ENCODE assay signal across 24 cellular contexts in the genomic region with DNA sequence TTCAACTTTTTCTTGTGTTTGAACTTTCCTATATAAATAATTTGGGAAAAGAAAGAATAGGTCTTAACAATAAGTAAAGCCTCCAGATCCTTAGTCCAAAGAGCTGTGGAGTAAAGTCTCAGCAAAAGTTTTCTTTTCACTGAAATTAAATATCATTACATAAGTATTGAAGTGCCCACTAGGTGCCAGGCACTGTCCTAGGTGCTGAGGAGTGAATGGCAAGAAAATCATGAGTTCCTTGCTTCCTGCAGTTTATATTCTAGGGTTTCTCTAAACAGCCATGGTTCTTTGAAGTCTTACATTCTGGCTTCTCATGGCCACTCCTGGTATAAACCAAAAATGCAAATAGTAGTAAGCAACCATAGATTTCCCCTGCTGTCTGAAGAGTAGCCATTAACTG. TPM values are rescaled to one million over a fixed set of nuclear protein-coding genes. Genes with fewer than 3 reads are reported as not detected.
A peak's percentile ranks its signal among the peaks of the same experiment; 100 is the strongest.
DNase-seq lines count a peak whose midpoint lies in the region; ATAC-seq and TF ChIP-seq lines count a peak whose summit lies in the region.
"Had no signal": no experiment of that assay in that cellular context is flagged by ENCODE, and none has a peak within 500 bp of the region (broad histone marks: within the 10 kb centered on the region; RNA-seq: fewer than 3 reads in every experiment).

No MANE protein-coding gene starts in this region.

- H3K9me3 Mint-ChIP-seq in GM23338 = peaks cover 3% of the 10 kb centered on the region; the same call in 2 of the 3 replicates

- H4K20me1 ChIP-seq in GM23338 (replicated peaks; ENCODE audit: insufficient read depth) (no peaks in the 10 kb centered on the region), OCI-LY7 (ENCODE audit: insufficient read depth, low read length) (no peaks in the 10 kb centered on the region)

- H3K9me2 ChIP-seq in GM23338 (ENCODE audit: insufficient read depth) (no peaks in the 10 kb centered on the region), OCI-LY7 (ENCODE audit: insufficient read depth, low read length) (no peaks in the 10 kb centered on the region)

- no peak overlapping the region for H3K4me3 Mint-ChIP-seq in GM23338
- H3K4me3 Mint-ChIP-seq: CD4-positive, alpha-beta memory T cell had no signal

- H3K36me3 ChIP-seq in GM23338 (ENCODE audit: insufficient read depth) (no peaks in the 10 kb centered on the region), OCI-LY7 (ENCODE audit: insufficient read depth, low read length) (no peaks in the 10 kb centered on the region)
- H3K36me3 ChIP-seq: HAP-1, Peyer's patch, SJCRH30 had no signal

- H3K27ac Mint-ChIP-seq in GM23338 = no peak overlapping the region
- H3K27ac Mint-ChIP-seq: CD4-positive, alpha-beta memory T cell had no signal

- no peak overlapping the region for H3K27ac ChIP-seq in C4-2B
- H3K27ac ChIP-seq in GM23338 (ENCODE audit: low read depth) = no peak overlapping the region
- no peak overlapping the region for H3K27ac ChIP-seq in OCI-LY7 (ENCODE audit: low read depth, low read length, poor library complexity, severe bottlenecking)
- H3K27ac ChIP-seq: Peyer's patch, SJCRH30 had no signal

- no peak for TF ChIP-seq POLR2A in GM18505 (IDR thresholded peaks at IDR 0.05; ENCODE audit: borderline replicate concordance, extremely low read depth, insufficient read depth, insufficient read length)

- H3K4me3 ChIP-seq in GM23338 (no peak overlapping the region), OCI-LY7 (ENCODE audit: low read depth, low read length, poor library complexity, severe bottlenecking) (no peak overlapping the region), fibroblast of pulmonary artery (replicated peaks; ENCODE audit: low read depth, low read length) (no peak overlapping the region)
- H3K4me3 ChIP-seq: HAP-1, Peyer's patch, SJCRH30 had no signal

- H2AFZ ChIP-seq in GM23338 (no peak overlapping the region), OCI-LY7 (ENCODE audit: low read length) (no peak overlapping the region)

- TF ChIP-seq CTCF in C4-2B (conservative IDR thresholded peaks at IDR 0.05) (0 out of 2 replicates have a peak, but pooled peaks have one; percentile 6), GM23338 (conservative IDR thresholded peaks at IDR 0.05; ENCODE audit: low read depth in 2 of 2) (no peak), OCI-LY7 (conservative IDR thresholded peaks at IDR 0.05; ENCODE audit: low read length) (0 out of 2 replicates have a peak, but pooled peaks have one; percentile 16), fibroblast of pulmonary artery (IDR thresholded peaks at IDR 0.05; ENCODE audit: low read length, missing control alignments) (no peak), omental fat pad (IDR thresholded peaks at IDR 0.05) (no peak)

- H3K27me3 ChIP-seq in GM23338 (ENCODE audit: insufficient read depth) = no peaks in the 10 kb centered on the region
- H3K27me3 ChIP-seq: Peyer's patch, SJCRH30 had no signal

- H3K27me3 Mint-ChIP-seq in GM23338 (ENCODE audit: insufficient read depth, low read depth, poor library complexity) = no peaks in the 10 kb centered on the region

- H3K79me2 ChIP-seq in GM23338 (replicated peaks; ENCODE audit: insufficient read depth) (no peaks in the 10 kb centered on the region), OCI-LY7 (ENCODE audit: insufficient read depth, low read depth, low read length) (no peaks in the 10 kb centered on the region)

- no peak for ATAC-seq in GM23338
- ATAC-seq in GM18505 (IDR thresholded peaks at IDR 0.05; ENCODE audit: unreplicated experiment) = no peak
- no peak for ATAC-seq in omental fat pad (ENCODE audit: low FRiP score)
- ATAC-seq in HG03432 (IDR thresholded peaks at IDR 0.05; ENCODE audit: unreplicated experiment) = no peak
- ATAC-seq: HepG2 had no signal

- H3K9me3 ChIP-seq in OCI-LY7 (ENCODE audit: low read length) = no peaks in the 10 kb centered on the region
- H3K9me3 ChIP-seq: HAP-1, Peyer's patch, SJCRH30 had no signal

- POLR2A ChIA-PET in OCI-LY7 (lab: Charles Lee) = no interaction called here

- H3K4me1 ChIP-seq in GM23338 (ENCODE audit: insufficient read depth) = no peaks in the 10 kb centered on the region
- H3K4me1 ChIP-seq in OCI-LY7 (ENCODE audit: insufficient read depth, low read length, poor library complexity, severe bottlenecking) = no peaks in the 10 kb centered on the region
- H3K4me1 ChIP-seq: HAP-1, Peyer's patch, SJCRH30 had no signal

- no peaks in the 10 kb centered on the region for H3K36me3 Mint-ChIP-seq in GM23338 (ENCODE audit: low read depth)
- H3K36me3 Mint-ChIP-seq: CD4-positive, alpha-beta memory T cell had no signal

- H3K4me1 Mint-ChIP-seq in GM23338 = no peaks in the 10 kb centered on the region

- DNase-seq in GM23338 (ENCODE audit: low spot score) (no peak), OCI-LY7 (ENCODE audit: low spot score) (no peak), fibroblast of pulmonary artery (ENCODE audit: low read depth) (peak; percentile 4), omental fat pad (ENCODE audit: low spot score) (no peak)
- DNase-seq: GF-D8; KG1; MV-4-11; NCI-H2081; NCI-H2171; NCI-H345; NCI-H524; NCI-H774; NK-92 treated with Interleukin-12 subunit alpha and Interleukin-12 subunit beta, amount 100 ng/mL, for 24 hours; Peyer's patch; SJCRH30 had no signal

- CTCF ChIA-PET in OCI-LY7 (lab: Charles Lee; ENCODE audit: unreplicated experiment) = no interaction called here

- H3K4me2 ChIP-seq in GM23338 (no peak overlapping the region), OCI-LY7 (ENCODE audit: low read length) (no peak overlapping the region)

- no TSS peak for BruUV-seq in OCI-LY7 (replicated peaks; lab: Mats Ljungman, UMichigan)

- intact Hi-C loops in OCI-LY7 (cut with micrococcal nuclease; ENCODE audit: unreplicated experiment) = no loop called here

- H3F3A ChIP-seq in GM23338 (replicated peaks; ENCODE audit: low read depth) = no peaks in the 10 kb centered on the region

TF ChIP-seq in GM23338, 12 proteins besides CTCF, POLR2A, EP300 and RAD21:
- TF ChIP-seq EZH2phosphoT487 (IDR thresholded peaks at IDR 0.05; ENCODE audit: unreplicated experiment) = no peak
- TF ChIP-seq, protein P1, sequence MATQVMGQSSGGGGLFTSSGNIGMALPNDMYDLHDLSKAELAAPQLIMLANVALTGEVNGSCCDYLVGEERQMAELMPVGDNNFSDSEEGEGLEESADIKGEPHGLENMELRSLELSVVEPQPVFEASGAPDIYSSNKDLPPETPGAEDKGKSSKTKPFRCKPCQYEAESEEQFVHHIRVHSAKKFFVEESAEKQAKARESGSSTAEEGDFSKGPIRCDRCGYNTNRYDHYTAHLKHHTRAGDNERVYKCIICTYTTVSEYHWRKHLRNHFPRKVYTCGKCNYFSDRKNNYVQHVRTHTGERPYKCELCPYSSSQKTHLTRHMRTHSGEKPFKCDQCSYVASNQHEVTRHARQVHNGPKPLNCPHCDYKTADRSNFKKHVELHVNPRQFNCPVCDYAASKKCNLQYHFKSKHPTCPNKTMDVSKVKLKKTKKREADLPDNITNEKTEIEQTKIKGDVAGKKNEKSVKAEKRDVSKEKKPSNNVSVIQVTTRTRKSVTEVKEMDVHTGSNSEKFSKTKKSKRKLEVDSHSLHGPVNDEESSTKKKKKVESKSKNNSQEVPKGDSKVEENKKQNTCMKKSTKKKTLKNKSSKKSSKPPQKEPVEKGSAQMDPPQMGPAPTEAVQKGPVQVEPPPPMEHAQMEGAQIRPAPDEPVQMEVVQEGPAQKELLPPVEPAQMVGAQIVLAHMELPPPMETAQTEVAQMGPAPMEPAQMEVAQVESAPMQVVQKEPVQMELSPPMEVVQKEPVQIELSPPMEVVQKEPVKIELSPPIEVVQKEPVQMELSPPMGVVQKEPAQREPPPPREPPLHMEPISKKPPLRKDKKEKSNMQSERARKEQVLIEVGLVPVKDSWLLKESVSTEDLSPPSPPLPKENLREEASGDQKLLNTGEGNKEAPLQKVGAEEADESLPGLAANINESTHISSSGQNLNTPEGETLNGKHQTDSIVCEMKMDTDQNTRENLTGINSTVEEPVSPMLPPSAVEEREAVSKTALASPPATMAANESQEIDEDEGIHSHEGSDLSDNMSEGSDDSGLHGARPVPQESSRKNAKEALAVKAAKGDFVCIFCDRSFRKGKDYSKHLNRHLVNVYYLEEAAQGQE (IDR thresholded peaks at IDR 0.05; ENCODE audit: unreplicated experiment) = peak; percentile 55
TF ChIP-seq in GM23338: peak in this region for 1.

RNA-seq across cellular contexts. Expression of gene SPP2, which starts 59.7 kb away (rescaled TPM):
- not detected in 2 replicates for total RNA-seq in GM23338 (2014; rRNA removed; shearing (Covaris generic))
- not detected in 2 replicates for polyA plus RNA-seq in GM23338 (2016; fragmentation: Nextera tagmentation; extraction: Ambion mirVana)
- total RNA-seq in OCI-LY7 (2014; rRNA removed; shearing (Covaris generic)) = not detected in 2 replicates
- total RNA-seq in OCI-LY7 (2022) = not detected in 2 replicates
- total RNA-seq in omental fat pad = not detected
- total RNA-seq: CD4-positive, alpha-beta memory T cell; Daoy; HepG2; Peyer's patch; T-helper 1 cell treated with Interleukin-12 subunit alpha and Interleukin-12 subunit beta and Interleukin-4 antibody, amounts not matched to agents 30 ng/mL and 1 ng/mL, for 36 hours had no signal
- polyA plus RNA-seq: BJ; CD4-positive, alpha-beta memory T cell; HepG2 had no signal

Comparison
In these comparisons a context has a peak if more than half of its experiments do, and no peak if none do; other contexts are left out.
1. CTCF ChIP-seq: peak in C4-2B (single experiment) and OCI-LY7 (single experiment); none in GM23338 (0 of 2), fibroblast of pulmonary artery (single experiment) and omental fat pad (0 of 3).